In genomic region chr6:137271245-137272183, GRCh38 we compare ENCODE assay signal across 1 cellular context.
TF ChIP-seq lines count a peak whose summit lies in the region.

No MANE protein-coding gene starts in this region.

TF ChIP-seq in HCT116, 20 proteins besides CTCF, POLR2A, EP300 and RAD21 (continued from another document):
- TF ChIP-seq REST (IDR thresholded peaks at IDR 0.05; ENCODE audit: low read depth), result no peak
